In the genomic region with DNA sequence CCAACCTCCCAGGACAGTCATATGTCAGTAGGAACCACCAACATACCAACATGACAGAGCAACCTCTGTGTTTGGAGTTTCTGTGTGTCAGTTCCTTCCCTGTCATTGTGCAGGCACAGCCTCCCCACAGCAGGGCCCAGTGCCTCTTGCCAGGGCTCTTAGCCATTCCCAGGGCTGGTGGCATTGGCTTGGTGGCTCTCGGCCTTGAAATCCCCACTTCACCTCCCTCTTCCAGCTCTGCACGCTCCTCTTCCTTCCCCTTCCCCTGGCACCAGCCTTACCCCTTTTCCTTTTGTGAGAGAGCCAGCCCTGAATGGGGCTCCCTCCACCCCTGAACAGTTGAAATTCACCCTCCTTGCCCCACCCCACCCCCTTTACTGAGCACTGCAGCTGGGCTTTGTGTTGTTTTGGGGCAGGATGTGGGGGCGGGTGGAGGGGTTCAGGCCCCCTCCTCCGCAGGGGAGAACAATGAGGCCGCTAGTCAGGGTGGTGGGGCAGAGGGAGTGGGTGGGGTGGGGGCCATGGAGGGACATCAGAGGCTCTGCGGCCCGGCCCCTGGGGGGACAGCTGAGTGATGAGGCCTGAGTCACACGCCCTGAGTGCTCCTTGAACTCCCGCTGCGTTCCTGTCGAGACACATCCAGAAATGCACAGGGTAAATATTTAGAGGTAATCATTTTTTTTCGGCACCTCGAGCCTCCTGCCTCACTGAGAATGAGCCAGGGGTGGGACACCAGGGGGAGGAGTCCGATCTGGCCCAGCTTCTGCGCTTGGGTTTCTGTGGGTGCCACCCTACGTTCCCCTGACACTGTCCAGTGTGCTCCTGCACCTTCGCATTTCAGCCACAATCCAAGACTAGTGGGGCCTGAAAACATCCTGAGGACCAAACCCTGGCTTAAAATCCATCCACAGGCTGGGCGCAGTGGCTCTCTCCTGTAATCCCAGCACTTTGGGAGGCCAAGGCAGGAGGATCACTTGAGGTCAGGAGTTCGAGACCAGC, we compare ENCODE assay signal across 14 cellular contexts. TPM values are rescaled to one million over a fixed set of nuclear protein-coding genes. Genes with fewer than 3 reads are reported as not detected.
DNase-seq lines count a peak whose midpoint lies in the region; ATAC-seq and TF ChIP-seq lines count a peak whose summit lies in the region.
"Had no signal": no experiment of that assay in that cellular context is flagged by ENCODE, and none has a peak within 500 bp of the region (broad histone marks: within the 10 kb centered on the region; RNA-seq: fewer than 3 reads in every experiment).

No MANE protein-coding gene starts in this region.

- H3K4me3 ChIP-seq in DND-41 (ENCODE audit: low read depth in 1 of 2, low read length in 2 of 2), result no peak overlapping the region
- H3K4me3 ChIP-seq in neuronal stem cell (ENCODE audit: low read length in 2 of 2), result no peak overlapping the region
- H3K4me3 ChIP-seq in CD4-positive, alpha-beta memory T cell (ENCODE audit: low read length in 2 of 2), result no peak overlapping the region
- H3K4me3 ChIP-seq: left lung had no signal

- no peaks in the 10 kb centered on the region for H3K9me3 Mint-ChIP-seq in CD4-positive, alpha-beta memory T cell
- H3K9me3 Mint-ChIP-seq: effector memory CD8-positive, alpha-beta T cell had no signal

- H3K27ac ChIP-seq in DND-41 (ENCODE audit: low read length) (no peak overlapping the region), neuronal stem cell (replicated peaks; ENCODE audit: low read length) (no peak overlapping the region)
- H3K27ac ChIP-seq in CD4-positive, alpha-beta memory T cell (ENCODE audit: low read depth, low read length), result no peak overlapping the region
- H3K27ac ChIP-seq: left lung, VCaP had no signal

- H3K4me2 ChIP-seq in DND-41 (ENCODE audit: insufficient read depth, low read length) (no peak overlapping the region), neuronal stem cell (ENCODE audit: insufficient read depth, low read length, poor library complexity, severe bottlenecking) (no peak overlapping the region)

- WGBS in neuronal stem cell (ENCODE audit: extremely low coverage in 2 of 2, insufficient read length in 2 of 2, insufficient replicate concordance in 1 of 2), 2 donors, result no CpG with 5 or more reads among the region's 19 CpGs

- peaks cover 0 to under 1% (median under 1%) of the 10 kb centered on the region in 4 donors for H3K4me1 Mint-ChIP-seq in CD4-positive, alpha-beta memory T cell

- no peak overlapping the region for H3K4me3 Mint-ChIP-seq in CD4-positive, alpha-beta memory T cell
- H3K4me3 Mint-ChIP-seq: effector memory CD8-positive, alpha-beta T cell had no signal

- no peaks in the 10 kb centered on the region for H3K79me2 ChIP-seq in DND-41 (ENCODE audit: insufficient read depth, low read length)

- 0 out of 2 replicates have a peak, but pooled peaks cover 2% of the 10 kb centered on the region for H4K20me1 ChIP-seq in DND-41 (ENCODE audit: insufficient read depth, low read length)

- H3K9ac ChIP-seq in DND-41 (ENCODE audit: low read depth, low read length) (no peak overlapping the region), neuronal stem cell (ENCODE audit: low read depth, low read length, poor library complexity) (no peak overlapping the region)

- CTCF ChIA-PET in CD4-positive, alpha-beta memory T cell (lab: Charles Lee; ENCODE audit: partially characterized antibody), result interaction anchor here (1.0 kb wide), 1 partner anchor 29 kb away, joined by 3 read pairs; no protein-coding TSS in a partner anchor

- no peaks in the 10 kb centered on the region for H3K79me1 ChIP-seq in neuronal stem cell (ENCODE audit: low read depth, low read length)

- H3K36me3 ChIP-seq in DND-41 (ENCODE audit: insufficient read depth, low read length) (no peaks in the 10 kb centered on the region), neuronal stem cell (replicated peaks in 1 of 2; ENCODE audit: control insufficient read depth in 2 of 2, insufficient read depth in 2 of 2, low read length in 2 of 2) (no peaks in the 10 kb centered on the region)
- H3K36me3 ChIP-seq in CD4-positive, alpha-beta memory T cell (ENCODE audit: insufficient read depth, low read length), result no peaks in the 10 kb centered on the region
- H3K36me3 ChIP-seq: left lung had no signal

- no peak overlapping the region for H2BK120ac ChIP-seq in neuronal stem cell (ENCODE audit: low read depth, low read length)

- H3K18ac ChIP-seq in neuronal stem cell (ENCODE audit: low read length), result peak overlapping the region; percentile 29

- H3K23ac ChIP-seq in neuronal stem cell (ENCODE audit: low read depth, low read length, poor library complexity), result no peak overlapping the region

- H3K9me3 ChIP-seq in DND-41 (ENCODE audit: insufficient read depth, low read length, severe bottlenecking), result no peaks in the 10 kb centered on the region
- no peaks in the 10 kb centered on the region for H3K9me3 ChIP-seq in neuronal stem cell (replicated peaks in 1 of 2; ENCODE audit: control insufficient read depth in 2 of 2, insufficient read depth in 1 of 2, low read depth in 1 of 2, low read length in 2 of 2)
- H3K9me3 ChIP-seq in CD4-positive, alpha-beta memory T cell (ENCODE audit: control insufficient read depth in 1 of 2, low read length in 2 of 2), result no peaks in the 10 kb centered on the region
- H3K9me3 ChIP-seq: left lung had no signal

- peak overlapping the region; percentile 62 for H2BK15ac ChIP-seq in neuronal stem cell (ENCODE audit: low read length)

- ATAC-seq in DND-41 (ENCODE audit: insufficient read depth, low read depth) (peak; percentile 81), HG03280 (IDR thresholded peaks at IDR 0.05; ENCODE audit: unreplicated experiment) (no peak), HG02759 (IDR thresholded peaks at IDR 0.05; ENCODE audit: unreplicated experiment) (no peak)
- ATAC-seq: effector memory CD8-positive, alpha-beta T cell; left lung had no signal

- H2BK5ac ChIP-seq in neuronal stem cell (ENCODE audit: low read length), result no peak overlapping the region

- intact Hi-C loops in CD4-positive, alpha-beta memory T cell (cut with micrococcal nuclease), result no loop called here

- no peak overlapping the region for H4K91ac ChIP-seq in neuronal stem cell (ENCODE audit: low read depth, low read length, poor library complexity)

- H2AFZ ChIP-seq in DND-41 (ENCODE audit: low read depth, low read length) (no peak overlapping the region), neuronal stem cell (ENCODE audit: low read length) (peak overlapping the region; percentile 38)

- DNase-seq in DND-41 (peak; percentile 48), M059J (ENCODE audit: low read depth) (peak; percentile 63), SW480 (ENCODE audit: low spot score) (peak; percentile 45), neuronal stem cell (ENCODE audit: low spot score) (no peak)
- DNase-seq in CD4-positive, alpha-beta memory T cell, result no peak
- DNase-seq: amniotic stem cell; effector memory CD8-positive, alpha-beta T cell; left lung; NCI-H2081 treated with DMSO at 0.1 percent for 48 hours; SHP77 treated with DMSO at 0.1 percent for 48 hours; stimulated activated CD4-positive, alpha-beta T cell treated with anti-CD3 and anti-CD28 coated beads, Interleukin-15, amount 100 ng/mL, for 24 hours had no signal

- H2AK5ac ChIP-seq in neuronal stem cell (ENCODE audit: low read depth, low read length), result no peak overlapping the region

- H3K27ac Mint-ChIP-seq in CD4-positive, alpha-beta memory T cell, result no peak overlapping the region

- no peak overlapping the region for H3K14ac ChIP-seq in neuronal stem cell (ENCODE audit: low read length)

- no peak overlapping the region for H2BK12ac ChIP-seq in neuronal stem cell (ENCODE audit: low read length)

- H3K4me1 ChIP-seq in DND-41 (ENCODE audit: insufficient read depth, low read length), result 0 out of 2 replicates have a peak, but pooled peaks cover 6% of the 10 kb centered on the region
- peaks cover 9 to 13% of the 10 kb centered on the region in 2 donors for H3K4me1 ChIP-seq in neuronal stem cell (ENCODE audit: control insufficient read depth in 2 of 2, insufficient read depth in 1 of 2, low read depth in 1 of 2, low read length in 2 of 2)
- no peaks in the 10 kb centered on the region for H3K4me1 ChIP-seq in CD4-positive, alpha-beta memory T cell (ENCODE audit: insufficient read depth, low read length)
- H3K4me1 ChIP-seq: left lung had no signal

- H3K27me3 ChIP-seq in DND-41 (ENCODE audit: insufficient read depth, low read length, poor library complexity) (peaks cover 26% of the 10 kb centered on the region), neuronal stem cell (ENCODE audit: control insufficient read depth in 3 of 3, insufficient read depth in 3 of 3, low read depth in 1 of 3, low read length in 3 of 3) (peaks cover 0 to 35% (median 0%) of the 10 kb centered on the region in 3 experiments)
- H3K27me3 ChIP-seq in CD4-positive, alpha-beta memory T cell (ENCODE audit: insufficient read depth, low read length), result no peaks in the 10 kb centered on the region

- POLR2A ChIA-PET in CD4-positive, alpha-beta memory T cell (lab: Charles Lee; ENCODE audit: partially characterized antibody), result no interaction called here

- TF ChIP-seq CTCF in DND-41 (IDR thresholded peaks at IDR 0.05; ENCODE audit: borderline replicate concordance, extremely low read depth, low read length, poor library complexity, severe bottlenecking), result no peak

- H4K8ac ChIP-seq in neuronal stem cell (ENCODE audit: low read depth, low read length), result no peak overlapping the region

- H3K4ac ChIP-seq in neuronal stem cell (ENCODE audit: low read length), result no peak overlapping the region

- H3K36me3 Mint-ChIP-seq in CD4-positive, alpha-beta memory T cell, result no peaks in the 10 kb centered on the region

- peaks cover 12 to 22% of the 10 kb centered on the region in 2 donors for H3K27me3 Mint-ChIP-seq in CD4-positive, alpha-beta memory T cell

RNA-seq across cellular contexts. Expression of a gene that starts 28.6 kb away (rescaled TPM):
- total RNA-seq in M059J (2014; rRNA removed; shearing (Covaris generic)), result not detected in 2 replicates
- 0.21 TPM for polyA plus RNA-seq in neuronal stem cell (2013, experiment 1 of 2)
- polyA plus RNA-seq in neuronal stem cell (2013, experiment 2 of 2), result 0.15 TPM
- total RNA-seq in CD4-positive, alpha-beta memory T cell, result under 1 TPM in 1 of 2 experiments, not detected in 1; 0.17 TPM
- polyA plus RNA-seq in CD4-positive, alpha-beta memory T cell, result under 1 TPM; 0.16 to 0.33 TPM

Comparison
In these comparisons a context has a peak if more than half of its experiments do, and no peak if none do; other contexts are left out.
1. DNase-seq: peak in DND-41 (single experiment), M059J (single experiment) and SW480 (single experiment); none in neuronal stem cell (single experiment) and CD4-positive, alpha-beta memory T cell (0 of 5).